Comparison of ENCODE assay signal across 9 cellular contexts in genomic region chr9:89661956-89662717, GRCh38. TPM values are rescaled to one million over a fixed set of nuclear protein-coding genes. Genes with fewer than 3 reads are reported as not detected.
DNase-seq lines count a peak whose midpoint lies in the region; ATAC-seq and TF ChIP-seq lines count a peak whose summit lies in the region.
"Had no signal": no experiment of that assay in that cellular context is flagged by ENCODE, and none has a peak within 500 bp of the region (broad histone marks: within the 10 kb centered on the region; RNA-seq: fewer than 3 reads in every experiment).

No MANE protein-coding gene starts in this region.

- H3K36me3 ChIP-seq in A673 (ENCODE audit: insufficient read depth, low read length, poor library complexity, severe bottlenecking) (no peaks in the 10 kb centered on the region), SK-N-MC (ENCODE audit: insufficient read depth, low read length) (no peaks in the 10 kb centered on the region), esophagus muscularis mucosa (no peaks in the 10 kb centered on the region), upper lobe of left lung (no peaks in the 10 kb centered on the region)

- no peak for TF ChIP-seq POLR2A in esophagus muscularis mucosa (IDR thresholded peaks at IDR 0.05; ENCODE audit: low read depth)
- peak in 2 of 4 donors; percentile 34 to 54 for TF ChIP-seq POLR2A in upper lobe of left lung (IDR thresholded peaks at IDR 0.05)

- peaks cover 5% of the 10 kb centered on the region for H3K4me1 ChIP-seq in A673 (ENCODE audit: insufficient read depth, low read length, poor library complexity, severe bottlenecking)
- peaks cover 21 to 36% (median 26%) of the 10 kb centered on the region in 4 donors for H3K4me1 ChIP-seq in esophagus muscularis mucosa
- H3K4me1 ChIP-seq in upper lobe of left lung = peaks cover 53 to 79% (median 67%) of the 10 kb centered on the region in 4 donors

- CTCF ChIA-PET in A673 (lab: Charles Lee) = no interaction called here

- no peak for TF ChIP-seq CTCF in A673 (conservative IDR thresholded peaks at IDR 0.05; ENCODE audit: low read depth, low read length)
- no peak for TF ChIP-seq CTCF in esophagus muscularis mucosa (IDR thresholded peaks at IDR 0.05)
- TF ChIP-seq CTCF in mesothelial cell of epicardium (IDR thresholded peaks at IDR 0.05; ENCODE audit: unreplicated experiment) = no peak
- TF ChIP-seq CTCF in upper lobe of left lung (IDR thresholded peaks at IDR 0.05) = no peak

- H3K9me3 ChIP-seq in A673 (ENCODE audit: low read depth, low read length, poor library complexity, severe bottlenecking) (no peaks in the 10 kb centered on the region), SK-N-MC (ENCODE audit: low read depth, low read length) (no peaks in the 10 kb centered on the region), esophagus muscularis mucosa (no peaks in the 10 kb centered on the region), upper lobe of left lung (no peaks in the 10 kb centered on the region)

- POLR2A ChIA-PET in A673 (lab: Charles Lee; ENCODE audit: low non-redundant PET) = no interaction called here

- peaks cover 37% of the 10 kb centered on the region for H3K4me1 Mint-ChIP-seq in mesothelial cell of epicardium

- H3K36me3 Mint-ChIP-seq in mesothelial cell of epicardium = no peaks in the 10 kb centered on the region
- H3K36me3 Mint-ChIP-seq: CD4-positive, CD25-positive, alpha-beta regulatory T cell had no signal

- peak overlapping the region; percentile 66 for H3K4me3 Mint-ChIP-seq in mesothelial cell of epicardium
- H3K4me3 Mint-ChIP-seq: CD4-positive, CD25-positive, alpha-beta regulatory T cell had no signal

- no peaks in the 10 kb centered on the region for H3K9me3 Mint-ChIP-seq in mesothelial cell of epicardium
- H3K9me3 Mint-ChIP-seq: CD4-positive, CD25-positive, alpha-beta regulatory T cell had no signal

- H3K4me3 ChIP-seq in A673 (ENCODE audit: low read depth, low read length, poor library complexity, severe bottlenecking) = peak overlapping the region; percentile 31
- H3K4me3 ChIP-seq in SK-N-MC = peak overlapping the region; percentile 55
- H3K4me3 ChIP-seq in esophagus muscularis mucosa = peak overlapping the region; percentile 37 to 52 (median 48)
- peak overlapping the region in 3 of 4 donors; percentile 4 to 31 (median 28) for H3K4me3 ChIP-seq in upper lobe of left lung

- no TSS peak for BruUV-seq in A673 (replicated peaks; lab: Mats Ljungman, UMichigan)

- intact Hi-C loops in A673 (cut with micrococcal nuclease; ENCODE audit: unreplicated experiment) = no loop called here
- intact Hi-C loops in esophagus muscularis mucosa (cut with DNase I) = no loop called here

- H3K9ac ChIP-seq in SK-N-MC (ENCODE audit: insufficient read length) = no peak overlapping the region

- peak; percentile 93 for DNase-seq in A673 (ENCODE audit: low spot score)
- DNase-seq in M059J (ENCODE audit: low read depth) = peak; percentile 93
- DNase-seq in SK-N-MC (ENCODE audit: low read depth, low spot score) = peak; percentile 50
- peak; percentile 98 for DNase-seq in esophagus muscularis mucosa (ENCODE audit: extremely low spot score)
- DNase-seq in mesothelial cell of epicardium (ENCODE audit: low spot score in 2 of 2, unreplicated experiment in 2 of 2) = peak; percentile 97 to 99
- DNase-seq in upper lobe of left lung = peak; percentile 90 to 98
- no peak for DNase-seq in NOMO-1 treated with DMSO at 0.1 percent for 48 hours (lab: John Stamatoyannopoulos, UW; ENCODE audit: unreplicated experiment)
- DNase-seq: CD4-positive, CD25-positive, alpha-beta regulatory T cell had no signal

- H3K27ac ChIP-seq in A673 (ENCODE audit: low read depth, low read length, poor library complexity, severe bottlenecking) = peak overlapping the region; percentile 42
- no peak overlapping the region for H3K27ac ChIP-seq in SK-N-MC
- peak overlapping the region; percentile 59 to 76 (median 71) for H3K27ac ChIP-seq in esophagus muscularis mucosa (replicated peaks in 1 of 4)
- H3K27ac ChIP-seq in upper lobe of left lung = peak overlapping the region; percentile 69 to 87 (median 84)

- TF ChIP-seq EP300 in esophagus muscularis mucosa (IDR thresholded peaks at IDR 0.05) (no peak), upper lobe of left lung (IDR thresholded peaks at IDR 0.05) (no peak)

- WGBS in esophagus muscularis mucosa = 8% methylated on average over 7 of the region's 21 CpGs
- WGBS in upper lobe of left lung, 2 donors = 31 to 35% methylated on average over 17 to 21 of the region's 21 CpGs

- no peaks in the 10 kb centered on the region for H3K27me3 ChIP-seq in A673 (replicated peaks; ENCODE audit: insufficient read depth, low read depth, low read length, poor library complexity)
- no peaks in the 10 kb centered on the region for H3K27me3 ChIP-seq in esophagus muscularis mucosa
- no peaks in the 10 kb centered on the region for H3K27me3 ChIP-seq in upper lobe of left lung

- H3K27me3 Mint-ChIP-seq in mesothelial cell of epicardium (ENCODE audit: low read depth) = no peaks in the 10 kb centered on the region
- H3K27me3 Mint-ChIP-seq: CD4-positive, CD25-positive, alpha-beta regulatory T cell had no signal

- H3K27ac Mint-ChIP-seq in mesothelial cell of epicardium = peak overlapping the region; percentile 91
- H3K27ac Mint-ChIP-seq: CD4-positive, CD25-positive, alpha-beta regulatory T cell had no signal

- peak; percentile 91 to 95 for ATAC-seq in upper lobe of left lung (ENCODE audit: low FRiP score in 2 of 2)
- no peak for ATAC-seq in HG03045 (IDR thresholded peaks at IDR 0.05; ENCODE audit: unreplicated experiment)

RNA-seq across cellular contexts. Expression of gene GADD45G, which starts 57.3 kb away (rescaled TPM):
- total RNA-seq in A673 (2021) (0.39 and 0.98 TPM in 2 replicates), esophagus muscularis mucosa (100 to 1,000 TPM in 2 of 4 donors, 10 to 100 TPM in 2; 44.0 to 136 (median 103) TPM), mesothelial cell of epicardium (1.0 to 2.0 TPM (median 1.8 TPM) in 3 replicates), upper lobe of left lung (10 to 100 TPM; 12.6 to 46.1 (median 20.1) TPM)
- total RNA-seq in M059J (2014; rRNA removed; shearing (Covaris generic)) = 0.32 and 0.49 TPM in 2 replicates
